21 cellular contexts compared by ENCODE assay signal in the genomic region with DNA sequence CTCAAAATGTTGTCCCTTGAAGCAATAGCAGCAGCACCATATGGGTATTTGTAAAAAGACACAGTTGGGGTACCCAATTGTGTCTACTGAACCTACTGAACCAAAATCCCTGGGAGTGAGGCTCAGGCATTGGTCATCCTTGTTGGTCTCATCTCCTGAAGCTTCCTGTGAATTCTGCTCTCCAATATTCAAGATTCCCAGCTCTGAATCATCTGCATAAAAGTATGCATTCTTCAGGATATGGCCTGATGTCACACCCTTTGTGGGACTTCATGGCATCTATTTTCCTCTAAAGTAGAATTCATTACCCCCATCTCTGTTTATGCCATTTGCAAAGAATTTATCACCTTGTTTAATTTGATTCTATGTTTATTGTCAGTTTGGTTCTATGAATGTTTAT. TPM values are rescaled to one million over a fixed set of nuclear protein-coding genes. Genes with fewer than 3 reads are reported as not detected.
"Had no signal": no experiment of that assay in that cellular context is flagged by ENCODE, and none has a peak within 500 bp of the region (broad histone marks: within the 10 kb centered on the region; RNA-seq: fewer than 3 reads in every experiment).

No MANE protein-coding gene starts in this region.

- H3K27me3 Mint-ChIP-seq: natural killer cell treated with Interleukin-12 subunit alpha and Interleukin-12 subunit beta and Interleukin-15 and Interleukin-18, amount 100 ng/mL, for 72 hours had no signal

- DNase-seq: activated CD4-positive, alpha-beta T cell treated with anti-CD3 and anti-CD28 coated beads, Interleukin-2, amount 50 U/mL, for 1 hour; activated CD8-positive, alpha-beta memory T cell treated with anti-CD3 and anti-CD28 coated beads for 24 hours; activated naive CD4-positive, alpha-beta T cell; aorta; effector memory CD4-positive, alpha-beta T cell; left lung; posterior cingulate gyrus; retina; stimulated activated CD4-positive, alpha-beta T cell treated with anti-CD3 and anti-CD28 coated beads, Interleukin-15, amount 100 ng/mL, for 24 hours; stimulated activated CD4-positive, alpha-beta T cell treated with anti-CD3 and anti-CD28 coated beads, Interleukin-4, amount 100 ng/mL, for 24 hours; stimulated activated naive CD4-positive, alpha-beta T cell treated with Interleukin-2 at 50 U/mL for 16 hours; substantia nigra had no signal

- ATAC-seq: left lung; natural killer cell treated with Interleukin-12 subunit alpha and Interleukin-12 subunit beta and Interleukin-15 and Interleukin-18, amount 100 ng/mL, for 72 hours had no signal

- H3K4me2 ChIP-seq: hepatocyte had no signal

- H3K79me2 ChIP-seq: hepatocyte had no signal

- H3K27me3 ChIP-seq: breast epithelium, hepatocyte, left lung, tibial nerve had no signal

- H3K9me3 Mint-ChIP-seq: activated T-helper 1 cell treated with anti-CD3 and anti-CD28 coated beads, Interleukin-12 subunit alpha, Interleukin-12 subunit beta, Interleukin-2, Interleukin-4 antibody, amounts not matched to agents 30 ng/mL and 10 ng/mL and 1 ng/mL, durations not matched to agents 14 hours and 24 hours and 36 hours; T-helper 2 cell treated with Interferon-gamma antibody and Interleukin-4, amounts not matched to agents 5 μg/mL and 100 μg/mL, for 36 hours had no signal

- H3K27ac Mint-ChIP-seq: activated T-helper 1 cell treated with anti-CD3 and anti-CD28 coated beads, Interleukin-12 subunit alpha, Interleukin-12 subunit beta, Interleukin-2, Interleukin-4 antibody, amounts not matched to agents 30 ng/mL and 10 ng/mL and 1 ng/mL, durations not matched to agents 14 hours and 24 hours and 36 hours; dendritic cell treated with granulocyte-macrophage colony-stimulating factor and Interleukin-4, amounts not matched to agents 40 ng/mL and 50 ng/mL, for 4 days; memory B cell; natural killer cell treated with Interleukin-12 subunit alpha and Interleukin-12 subunit beta and Interleukin-15 and Interleukin-18, amount 100 ng/mL, for 72 hours; T-helper 2 cell treated with Interferon-gamma antibody and Interleukin-4, amounts not matched to agents 5 μg/mL and 100 μg/mL, for 36 hours had no signal

- FAIRE-seq: keratinocyte had no signal

- H3K36me3 Mint-ChIP-seq: memory B cell; natural killer cell treated with Interleukin-12 subunit alpha and Interleukin-12 subunit beta and Interleukin-15 and Interleukin-18, amount 100 ng/mL, for 72 hours had no signal

- H3K4me1 Mint-ChIP-seq: memory B cell had no signal

- H3K36me3 ChIP-seq: breast epithelium, left lung, tibial nerve had no signal

- H3K4me1 ChIP-seq: breast epithelium, left lung, tibial nerve had no signal

- H3K4me3 Mint-ChIP-seq: activated T-helper 1 cell treated with anti-CD3 and anti-CD28 coated beads, Interleukin-12 subunit alpha, Interleukin-12 subunit beta, Interleukin-2, Interleukin-4 antibody, amounts not matched to agents 30 ng/mL and 10 ng/mL and 1 ng/mL, durations not matched to agents 14 hours and 24 hours and 36 hours; dendritic cell treated with granulocyte-macrophage colony-stimulating factor and Interleukin-4, amounts not matched to agents 40 ng/mL and 50 ng/mL, for 4 days; memory B cell; natural killer cell treated with Interleukin-12 subunit alpha and Interleukin-12 subunit beta and Interleukin-15 and Interleukin-18, amount 100 ng/mL, for 72 hours; T-helper 2 cell treated with Interferon-gamma antibody and Interleukin-4, amounts not matched to agents 5 μg/mL and 100 μg/mL, for 36 hours had no signal

- H3K9me3 ChIP-seq: breast epithelium, left lung, tibial nerve had no signal

- H3K27ac ChIP-seq: breast epithelium, hepatocyte, left lung, tibial nerve had no signal

- H2AFZ ChIP-seq: hepatocyte had no signal

- H3K4me3 ChIP-seq: breast epithelium, hepatocyte, left lung, tibial nerve had no signal

RNA-seq across cellular contexts. Expression of a gene that starts 13.3 kb away (rescaled TPM):
- total RNA-seq: activated T-helper 1 cell treated with anti-CD3 and anti-CD28 coated beads, Interleukin-12 subunit alpha, Interleukin-12 subunit beta, Interleukin-2, Interleukin-4 antibody, amounts not matched to agents 30 ng/mL and 10 ng/mL and 1 ng/mL, durations not matched to agents 14 hours and 24 hours and 36 hours; natural killer cell treated with Interleukin-12 subunit alpha and Interleukin-12 subunit beta and Interleukin-15 and Interleukin-18, amount 100 ng/mL, for 72 hours had no signal
